Comparison of ENCODE assay signal across 24 cellular contexts in the genomic region with DNA sequence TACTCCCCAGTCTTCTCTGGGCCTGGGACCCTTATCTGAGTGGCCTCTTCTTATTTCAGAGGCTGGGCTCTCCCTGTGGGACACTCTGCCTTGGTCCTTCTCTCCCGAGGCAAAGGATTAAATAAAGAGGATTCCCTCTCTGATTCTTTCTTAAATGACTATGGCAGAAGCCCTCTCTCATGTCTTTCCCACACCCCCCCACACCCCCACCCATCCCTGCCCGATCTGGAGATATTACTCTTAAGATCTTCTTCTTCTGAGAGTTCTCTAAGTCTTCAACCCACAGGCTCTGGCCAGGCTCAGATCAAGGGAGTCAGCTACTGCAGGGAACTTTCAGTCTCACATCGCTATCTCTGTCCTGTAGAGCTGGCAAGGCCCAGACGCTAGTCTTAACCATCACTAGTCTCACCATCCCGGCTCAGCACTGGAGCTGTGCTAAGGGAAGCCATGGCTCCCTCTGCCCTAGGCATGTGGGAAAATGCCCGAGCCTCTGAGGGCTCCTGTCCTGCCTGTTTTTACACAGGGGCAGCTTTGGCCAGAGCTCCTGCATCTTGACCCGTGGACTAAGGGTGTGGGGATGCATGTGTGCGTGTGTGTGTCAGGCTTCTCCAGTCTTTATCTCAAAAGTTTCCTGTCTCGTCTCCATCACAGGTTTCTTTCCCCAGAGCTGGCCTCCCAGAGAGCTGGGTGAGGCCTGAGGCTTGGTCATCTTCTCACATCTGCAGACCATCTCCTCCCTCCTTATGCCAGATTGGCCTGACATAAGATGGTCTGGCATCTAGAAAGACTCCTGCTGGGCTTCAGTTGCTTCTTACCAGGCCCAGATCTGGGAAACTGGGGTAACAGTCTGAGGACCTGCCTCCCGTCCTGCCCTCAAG. TPM values are rescaled to one million over a fixed set of nuclear protein-coding genes. Genes with fewer than 3 reads are reported as not detected.
"Had no signal": no experiment of that assay in that cellular context is flagged by ENCODE, and none has a peak within 500 bp of the region (broad histone marks: within the 10 kb centered on the region; RNA-seq: fewer than 3 reads in every experiment).

No MANE protein-coding gene starts in this region.

- H3K9me3 ChIP-seq: esophagus squamous epithelium, gastroesophageal sphincter, upper lobe of right lung had no signal

- H3K27ac ChIP-seq: esophagus squamous epithelium, gastroesophageal sphincter, upper lobe of right lung had no signal

- ATAC-seq: activated T-cell treated with anti-CD3 and anti-CD28 coated beads, Interleukin-2, amount 50 U/mL, for 4 hours; gastroesophageal sphincter; left lobe of liver; naive thymus-derived CD8-positive, alpha-beta T cell; upper lobe of right lung had no signal

- H3K4me1 ChIP-seq: gastroesophageal sphincter, upper lobe of right lung had no signal

- H3K27me3 ChIP-seq: upper lobe of right lung had no signal

- H3K4me3 ChIP-seq: esophagus squamous epithelium, gastroesophageal sphincter, upper lobe of right lung had no signal

- DNase-seq: activated CD4-positive, alpha-beta T cell treated with anti-CD3 and anti-CD28 coated beads for 4 hours; activated CD4-positive, alpha-beta T cell treated with anti-CD3 and anti-CD28 coated beads, Interleukin-2, amount 50 U/mL, for 48 hours; activated CD4-positive, CD25-positive, alpha-beta regulatory T cell; activated CD8-positive, alpha-beta memory T cell treated with anti-CD3 and anti-CD28 coated beads, Interleukin-2, amount 50 U/mL, for 48 hours; activated naive CD4-positive, alpha-beta T cell; activated T-cell treated with anti-CD3 and anti-CD28 coated beads, Interleukin-2, amount 50 U/mL, for 4 hours; amniotic stem cell; cerebellar nuclear complex; cortex of kidney; endodermal cell; esophagus squamous epithelium; kidney; naive thymus-derived CD8-positive, alpha-beta T cell; retina; stimulated activated CD4-positive, alpha-beta T cell treated with anti-CD3 and anti-CD28 coated beads, Interleukin-4, amount 100 ng/mL, for 24 hours; stimulated activated naive CD4-positive, alpha-beta T cell treated with Interleukin-2 at 50 U/mL for 16 hours; T1000; upper lobe of right lung had no signal

- H3K36me3 ChIP-seq: esophagus squamous epithelium, gastroesophageal sphincter, upper lobe of right lung had no signal

RNA-seq across cellular contexts. Expression of gene LGR6, which starts 36.7 kb away (rescaled TPM):
- total RNA-seq: activated T-helper 2 cell treated with anti-CD3 and anti-CD28 coated beads, Interferon-gamma antibody, Interleukin-2, Interleukin-4, amounts not matched to agents 10 μg/mL and 5 μg/mL and 100 μg/mL, durations not matched to agents 14 hours and 24 hours and 36 hours; bronchial epithelial cell; lung microvascular endothelial cell; T-helper 1 cell treated with Interleukin-12 subunit alpha and Interleukin-12 subunit beta and Interleukin-4 antibody, amounts not matched to agents 30 ng/mL and 1 ng/mL, for 36 hours had no signal
